7 cellular contexts compared by ENCODE assay signal in genomic region chr5:170434953-170435605, GRCh38. TPM values are rescaled to one million over a fixed set of nuclear protein-coding genes. Genes with fewer than 3 reads are reported as not detected.
DNase-seq lines count a peak whose midpoint lies in the region; ATAC-seq and TF ChIP-seq lines count a peak whose summit lies in the region.

No MANE protein-coding gene starts in this region.

- no peaks in the 10 kb centered on the region for H3K4me1 Mint-ChIP-seq in activated CD4-positive, alpha-beta memory T cell treated with anti-CD3 and anti-CD28 coated beads for 36 hours (ENCODE audit: low read depth)
- peaks cover 12% of the 10 kb centered on the region for H3K4me1 Mint-ChIP-seq in endodermal cell

- no peaks in the 10 kb centered on the region for H3K9me3 Mint-ChIP-seq in activated CD4-positive, alpha-beta memory T cell treated with anti-CD3 and anti-CD28 coated beads for 36 hours
- peaks cover 8% of the 10 kb centered on the region for H3K9me3 Mint-ChIP-seq in endodermal cell

- no peaks in the 10 kb centered on the region for H3K79me2 ChIP-seq in HCT116 (ENCODE audit: insufficient read depth, low read length)
- H3K79me2 ChIP-seq in mesendoderm (ENCODE audit: control insufficient read depth, insufficient read depth, low read length) = no peaks in the 10 kb centered on the region

- no peak overlapping the region for H2BK120ac ChIP-seq in mesendoderm (ENCODE audit: low read depth, low read length)

- H3K9me3 ChIP-seq in HCT116 (ENCODE audit: control insufficient read depth in 1 of 2, insufficient read depth in 1 of 2, low read depth in 1 of 2, low read length in 2 of 2) = no peaks in the 10 kb centered on the region
- peaks cover 8% of the 10 kb centered on the region for H3K9me3 ChIP-seq in endodermal cell (ENCODE audit: control insufficient read depth, low read length)

- H3K27ac Mint-ChIP-seq in activated CD4-positive, alpha-beta memory T cell treated with anti-CD3 and anti-CD28 coated beads for 36 hours = no peak overlapping the region
- H3K27ac Mint-ChIP-seq in endodermal cell = no peak overlapping the region

- WGBS in endodermal cell (ENCODE audit: insufficient coverage in 1 of 2, insufficient read length in 1 of 2), 2 experiments = 62% methylated on average over 7 to 16 of the region's 16 CpGs
- no CpG with 5 or more reads among the region's 16 CpGs for WGBS in mesendoderm (ENCODE audit: extremely low coverage, insufficient coverage, low lambda C conversion rate)

- H3K36me3 ChIP-seq in HCT116 (ENCODE audit: control insufficient read depth in 1 of 2, insufficient read depth in 2 of 2, low read length in 2 of 2) (no peaks in the 10 kb centered on the region), endodermal cell (ENCODE audit: control insufficient read depth, insufficient read depth, low read length) (no peaks in the 10 kb centered on the region), mesendoderm (ENCODE audit: control insufficient read depth, insufficient read depth, low read length) (no peaks in the 10 kb centered on the region)

- H3K4me3 ChIP-seq in GM12865 (ENCODE audit: low read depth, low read length) (no peak overlapping the region), HCT116 (replicated peaks in 1 of 2; ENCODE audit: low read depth in 1 of 2, low read length in 2 of 2) (no peak overlapping the region), endodermal cell (ENCODE audit: low read length) (no peak overlapping the region), mesendoderm (ENCODE audit: low read length) (no peak overlapping the region)

- BruUV-seq in HCT116 (replicated peaks; lab: Mats Ljungman, UMichigan) = no TSS peak

- H3K9me2 ChIP-seq in HCT116 (ENCODE audit: insufficient read depth) = no peaks in the 10 kb centered on the region

- RAD21 ChIA-PET in HCT116 (lab: Charles Lee; ENCODE audit: low non-redundant PET in 1 of 2, low total read pairs in 2 of 2, uncharacterized antibody in 2 of 2, unreplicated experiment in 2 of 2) = interaction anchor here (1.2 to 1.3 kb wide), 2 partner anchors 186 to 198 kb away, joined by 3 to 4 read pairs; no protein-coding TSS in a partner anchor

- H3K56ac ChIP-seq in mesendoderm (ENCODE audit: low read length) = no peak overlapping the region

- H4K8ac ChIP-seq in mesendoderm (ENCODE audit: low read depth, low read length) = no peak overlapping the region

- H3K4me2 ChIP-seq in HCT116 (ENCODE audit: low read length) (no peak overlapping the region), mesendoderm (ENCODE audit: low read length) (no peak overlapping the region)

- no peaks in the 10 kb centered on the region for H3K36me3 Mint-ChIP-seq in activated CD4-positive, alpha-beta memory T cell treated with anti-CD3 and anti-CD28 coated beads for 36 hours
- H3K36me3 Mint-ChIP-seq in endodermal cell (ENCODE audit: low read depth) = no peaks in the 10 kb centered on the region

- H3K27me3 ChIP-seq in HCT116 (ENCODE audit: insufficient read depth, low read length) (peaks cover 14% of the 10 kb centered on the region), endodermal cell (ENCODE audit: control insufficient read depth, insufficient read depth, low read length, poor library complexity, severe bottlenecking) (peaks cover 15% of the 10 kb centered on the region), mesendoderm (ENCODE audit: insufficient read depth, low read length, poor library complexity) (no peaks in the 10 kb centered on the region)

- peaks cover 3% of the 10 kb centered on the region for H3K27me3 Mint-ChIP-seq in activated CD4-positive, alpha-beta memory T cell treated with anti-CD3 and anti-CD28 coated beads for 36 hours
- peaks cover 9% of the 10 kb centered on the region for H3K27me3 Mint-ChIP-seq in endodermal cell (ENCODE audit: insufficient read depth)

- no peak overlapping the region for H3K4ac ChIP-seq in mesendoderm (ENCODE audit: low read depth, low read length)

- H2BK15ac ChIP-seq in mesendoderm (replicated peaks; ENCODE audit: low read depth) = no peak overlapping the region

- no peak overlapping the region for H2AFZ ChIP-seq in HCT116 (ENCODE audit: low read depth, low read length, poor library complexity, severe bottlenecking)

- no peak overlapping the region for H4K5ac ChIP-seq in mesendoderm (ENCODE audit: low read length)

- H2BK5ac ChIP-seq in mesendoderm (ENCODE audit: low read length) = no peak overlapping the region

- H4K20me1 ChIP-seq in HCT116 (ENCODE audit: insufficient read depth) = no peaks in the 10 kb centered on the region

- H3K27ac ChIP-seq in HCT116 (ENCODE audit: low read depth, low read length) (no peak overlapping the region), endodermal cell (ENCODE audit: low read depth, low read length) (no peak overlapping the region), mesendoderm (ENCODE audit: low read depth, low read length) (no peak overlapping the region)

- H3K9ac ChIP-seq in HCT116 (ENCODE audit: low read length) (no peak overlapping the region), endodermal cell (ENCODE audit: extremely low read depth, low read length, poor library complexity, severe bottlenecking) (no peak overlapping the region), mesendoderm (ENCODE audit: low read length) (no peak overlapping the region)

- POLR2A ChIA-PET in HCT116 (lab: Charles Lee) = no interaction called here
- POLR2A ChIA-PET in activated CD4-positive, alpha-beta memory T cell treated with anti-CD3 and anti-CD28 coated beads for 36 hours (lab: Charles Lee) = interaction anchor here (0.6 kb wide), 1 partner anchor 682 kb away, joined by 4 read pairs; no protein-coding TSS in a partner anchor

- DNase-seq in GM12865 (ENCODE audit: low read depth) (peak; percentile 58), HCT116 (ENCODE audit: low read depth, low spot score) (peak; percentile 32), NCI-H2227 (lab: John Stamatoyannopoulos, UW; ENCODE audit: unreplicated experiment) (peak; percentile 68), endodermal cell (peak; percentile 94), mesendoderm (peak; percentile 61)
- peak; percentile 74 for DNase-seq in activated CD4-positive, alpha-beta memory T cell treated with anti-CD3 and anti-CD28 coated beads for 36 hours
- peak; percentile 27 for DNase-seq in stimulated activated CD8-positive, alpha-beta memory T cell treated with anti-CD3 and anti-CD28 coated beads, Interleukin-4, amount 100 ng/mL, for 24 hours (ENCODE audit: low read depth)

- no peak for TF ChIP-seq POLR2A in HCT116 (IDR thresholded peaks at IDR 0.05; ENCODE audit: borderline replicate concordance, extremely low read depth, insufficient read depth, insufficient read length)

- CTCF ChIA-PET in HCT116 (lab: Charles Lee) = interaction anchor here (1.2 to 3.3 kb wide), 8 partner anchors 12 to 356 kb away, joined by 3 to 16 read pairs (median 6); no protein-coding TSS in a partner anchor
- CTCF ChIA-PET in activated CD4-positive, alpha-beta memory T cell treated with anti-CD3 and anti-CD28 coated beads for 36 hours (lab: Charles Lee) = interaction anchor here (0.6 to 6.6 kb wide), 37 partner anchors 9 to 492 kb away, joined by 3 to 145 read pairs (median 4); no protein-coding TSS in a partner anchor

- TF ChIP-seq CTCF in GM12865 (IDR thresholded peaks at IDR 0.05; ENCODE audit: insufficient read depth, low read depth, low read length, missing control alignments) (peak; percentile 97), HCT116 (IDR thresholded peaks at IDR 0.05 in 2 of 3, conservative IDR thresholded peaks at IDR 0.05 in 1 of 3; ENCODE audit: borderline replicate concordance in 1 of 3, insufficient read depth in 1 of 3, low read depth in 2 of 3, low read length in 2 of 3) (peak; percentile 87 to 97 (median 95)), endodermal cell (conservative IDR thresholded peaks at IDR 0.05) (peak; percentile 95)

- no peak overlapping the region for H3K18ac ChIP-seq in mesendoderm (ENCODE audit: low read length)

- no peak overlapping the region for H3K4me3 Mint-ChIP-seq in activated CD4-positive, alpha-beta memory T cell treated with anti-CD3 and anti-CD28 coated beads for 36 hours
- no peak overlapping the region for H3K4me3 Mint-ChIP-seq in endodermal cell

- peak; percentile 91 for ATAC-seq in HCT116

- intact Hi-C loops in HCT116 (cut with micrococcal nuclease) = loop anchor here (1.0 to 5.0 kb wide), 3 partner anchors 188 to 357 kb away; no protein-coding TSS in a partner anchor
- intact Hi-C loops in activated CD4-positive, alpha-beta memory T cell treated with anti-CD3 and anti-CD28 coated beads for 36 hours (cut with micrococcal nuclease) = loop anchor here (1.0 kb wide), 2 partner anchors 188 to 198 kb away; no protein-coding TSS in a partner anchor

- no peak overlapping the region for H2AK5ac ChIP-seq in mesendoderm (ENCODE audit: low read length)

- TF ChIP-seq RAD21 in HCT116 (IDR thresholded peaks at IDR 0.05; ENCODE audit: low read depth) = peak; percentile 92

- no peaks in the 10 kb centered on the region for H3K79me1 ChIP-seq in mesendoderm (ENCODE audit: low read length)

- H3K4me1 ChIP-seq in HCT116 (ENCODE audit: control insufficient read depth in 1 of 2, insufficient read depth in 2 of 2, low read length in 2 of 2) (no peaks in the 10 kb centered on the region), endodermal cell (ENCODE audit: control insufficient read depth, insufficient read depth, low read length) (peaks cover 3% of the 10 kb centered on the region), mesendoderm (ENCODE audit: control insufficient read depth, low read depth, low read length) (no peaks in the 10 kb centered on the region)

- H3K23ac ChIP-seq in mesendoderm (ENCODE audit: low read length) = no peak overlapping the region

TF ChIP-seq in HCT116, 20 proteins besides CTCF, POLR2A, EP300 and RAD21 (continues in another document):
- no peak for TF ChIP-seq ELF1 (IDR thresholded peaks at IDR 0.05; ENCODE audit: borderline replicate concordance, low read depth)
- TF ChIP-seq ZNF274 (IDR thresholded peaks at IDR 0.05; ENCODE audit: low read depth, low read length) = no peak
- TF ChIP-seq YY1 (IDR thresholded peaks at IDR 0.05; ENCODE audit: extremely low read depth, insufficient replicate concordance, low read depth, low read length) = no peak

RNA-seq across cellular contexts. Expression of gene KCNMB1, which starts 45.9 kb away (rescaled TPM):
- total RNA-seq in HCT116 (2021; ENCODE audit: unreplicated experiment) (not detected), endodermal cell (under 1 TPM in 1 of 2 donors, not detected in 1; 0.09 TPM)
- not detected in 2 replicates for polyA plus RNA-seq in HCT116 (2012)
- total RNA-seq in activated CD4-positive, alpha-beta memory T cell treated with anti-CD3 and anti-CD28 coated beads for 36 hours = not detected
- polyA plus RNA-seq in endodermal cell (2013, experiment 1 of 2) = 0.46 TPM
- 0.46 TPM for polyA plus RNA-seq in endodermal cell (2013, experiment 2 of 2)
- polyA plus RNA-seq in mesendoderm (2013, experiment 1 of 2) = 0.48 TPM
- polyA plus RNA-seq in mesendoderm (2013, experiment 2 of 2) = 0.42 TPM

Comparison
In these comparisons a context has a peak if more than half of its experiments do, and no peak if none do; other contexts are left out.
1. DNase-seq: peak in every context shown above with its lines; median percentile 94 in endodermal cell; 74 in activated CD4-positive, alpha-beta memory T cell treated with anti-CD3 and anti-CD28 coated beads for 36 hours; 68 in NCI-H2227; 61 in mesendoderm; 58 in GM12865; 32 in HCT116; 27 in stimulated activated CD8-positive, alpha-beta memory T cell treated with anti-CD3 and anti-CD28 coated beads, Interleukin-4, amount 100 ng/mL, for 24 hours.